In the genomic region with DNA sequence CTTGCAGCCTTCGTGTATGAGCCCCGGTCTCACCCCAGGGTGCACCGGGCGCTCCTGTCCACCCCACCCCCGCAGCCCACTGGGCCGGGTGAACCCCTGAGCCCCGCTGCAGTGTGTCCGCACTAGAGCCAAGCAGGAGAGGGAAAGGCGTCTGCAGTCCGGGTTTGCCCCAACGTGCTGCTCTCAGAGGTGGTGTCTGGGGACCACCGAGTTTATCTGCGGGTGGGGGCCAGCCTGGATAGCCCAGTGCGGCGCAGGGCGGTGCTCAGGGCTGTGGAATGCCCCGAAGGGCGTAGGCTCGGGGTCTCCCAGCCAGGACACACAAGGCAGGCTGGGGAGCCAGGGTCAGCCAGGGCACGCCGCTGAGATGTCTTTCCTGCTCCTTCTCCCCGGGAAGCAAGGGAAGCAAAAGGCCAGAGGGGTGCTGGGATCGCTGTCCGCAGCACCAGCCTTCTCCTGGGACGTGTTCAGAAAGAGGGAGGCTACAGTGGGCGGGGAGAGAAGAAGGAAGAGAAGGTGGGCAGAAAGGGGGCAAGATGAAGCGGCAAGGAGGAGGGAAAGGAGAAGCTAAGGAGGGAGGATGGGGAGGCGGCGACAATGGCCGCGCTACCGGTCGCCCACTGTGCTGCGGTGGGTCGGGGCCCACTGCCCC, we compare ENCODE assay signal across 8 cellular contexts. TPM values are rescaled to one million over a fixed set of nuclear protein-coding genes. Genes with fewer than 3 reads are reported as not detected.
A peak's percentile ranks its signal among the peaks of the same experiment; 100 is the strongest.
DNase-seq lines count a peak whose midpoint lies in the region; ATAC-seq, FAIRE-seq and TF ChIP-seq lines count a peak whose summit lies in the region.

No MANE protein-coding gene starts in this region.

- no peaks in the 10 kb centered on the region for H3K36me3 ChIP-seq in CD8-positive, alpha-beta T cell (ENCODE audit: insufficient read depth, low read length)
- H3K36me3 ChIP-seq in H1 (ENCODE audit: control insufficient read depth in 2 of 4, insufficient read depth in 4 of 4, low read length in 3 of 4), result no peaks in the 10 kb centered on the region

- H4K5ac ChIP-seq in H1 (ENCODE audit: insufficient read length, low read depth, low read length), result no peak overlapping the region

- TF ChIP-seq RAD21 in H1 (IDR thresholded peaks at IDR 0.05 in 1 of 2, conservative IDR thresholded peaks at IDR 0.05 in 1 of 2; ENCODE audit: low read depth in 2 of 2, low read length in 2 of 2), result no peak

- H2BK20ac ChIP-seq in H1 (ENCODE audit: low read length), result no peak overlapping the region

- H3K23ac ChIP-seq in H1 (ENCODE audit: insufficient read length), result no peak overlapping the region

- H3K9ac ChIP-seq in H1 (replicated peaks in 1 of 4; ENCODE audit: extremely low read depth in 1 of 4, low read depth in 3 of 4, low read length in 3 of 4), result peak overlapping the region in 3 of 4 experiments; percentile 33 to 48 (median 44); a peak in 5 of 7 replicates

- peak overlapping the region; percentile 79 to 95 for H3K4me2 ChIP-seq in H1 (ENCODE audit: insufficient read depth in 1 of 2, low read depth in 2 of 2, low read length in 2 of 2)

- WGBS in H1 (ENCODE audit: extremely low coverage in 1 of 2, insufficient coverage in 1 of 2, insufficient read length in 1 of 2, insufficient replicate concordance in 2 of 2, low coverage in 1 of 2, low lambda C conversion rate in 2 of 2, missing lambda C conversion rate in 1 of 2), 2 experiments, result 13% methylated on average over 28 of the region's 35 CpGs; no CpG with 5 or more reads in 1 of the 2 experiments

- no peak for ATAC-seq in CD8-positive, alpha-beta T cell
- ATAC-seq in naive B cell (ENCODE audit: low read depth in 2 of 2), result peak in 1 of 2 donors; percentile 18
- no peak for ATAC-seq in GM18867 (IDR thresholded peaks at IDR 0.05; ENCODE audit: unreplicated experiment)

- H2BK12ac ChIP-seq in H1 (ENCODE audit: low read depth, low read length), result peak overlapping the region; percentile 96

- TF ChIP-seq EP300 in H1 (IDR thresholded peaks at IDR 0.05; ENCODE audit: borderline replicate concordance in 1 of 2, low read depth in 2 of 2, low read length in 2 of 2), result no peak

- POLR2A ChIA-PET in CD8-positive, alpha-beta T cell (lab: Charles Lee), result interaction anchor here (1.1 kb wide), 3 partner anchors 9 to 252 kb away, joined by 3 to 4 read pairs (median 4); no protein-coding TSS in a partner anchor
- POLR2A ChIA-PET in H1 (lab: Charles Lee; ENCODE audit: partially characterized antibody), result interaction anchor here (0.7 to 1.5 kb wide), 3 partner anchors 13 to 29 kb away, joined by 3 read pairs; no protein-coding TSS in a partner anchor

- TF ChIP-seq POLR2A in H1 (IDR thresholded peaks at IDR 0.05; ENCODE audit: control extremely low read depth in 1 of 2, low read depth in 2 of 2, low read length in 2 of 2) (no peak), GM12891 (IDR thresholded peaks at IDR 0.05; ENCODE audit: low read depth, low read length) (no peak)

- intact Hi-C loops in CD8-positive, alpha-beta T cell (cut with DNase I, micrococcal nuclease), result loop anchor here (1.0 to 5.0 kb wide), 3 partner anchors 15 to 205 kb away; a partner anchor contains a TSS

- peak overlapping the region; percentile 90 for H4K8ac ChIP-seq in H1 (ENCODE audit: extremely low read depth, insufficient read depth, low read length)

- peak overlapping the region; percentile 88 for H3K4me3 ChIP-seq in CD8-positive, alpha-beta T cell (ENCODE audit: low read depth, low read length)
- peak overlapping the region; percentile 48 to 63 (median 57) for H3K4me3 ChIP-seq in H1 (ENCODE audit: extremely low read depth in 1 of 4, insufficient read depth in 2 of 4, low read depth in 3 of 4, low read length in 4 of 4)

- no peaks in the 10 kb centered on the region for H3K9me3 Mint-ChIP-seq in CD8-positive, alpha-beta T cell
- no peaks in the 10 kb centered on the region for H3K9me3 Mint-ChIP-seq in naive B cell

- H3K79me2 ChIP-seq in H1 (ENCODE audit: control insufficient read depth in 1 of 2, insufficient read depth in 2 of 2, low read length in 2 of 2), result no peaks in the 10 kb centered on the region

- H2BK5ac ChIP-seq in H1 (ENCODE audit: low read depth, low read length), result peak overlapping the region; percentile 15; the same call in 1 of the 2 replicates

- FAIRE-seq in H1 (lab: Jason Lieb, UNC) (no peak), GM12891 (lab: Jason Lieb, UNC) (no peak)

- H4K91ac ChIP-seq in H1 (replicated peaks; ENCODE audit: insufficient read length, low read length), result peak overlapping the region; percentile 45

- H3K14ac ChIP-seq in H1 (ENCODE audit: insufficient read length), result no peak overlapping the region

- peak overlapping the region; percentile 76 for H3K18ac ChIP-seq in H1 (ENCODE audit: extremely low read depth, low read length)

- no peaks in the 10 kb centered on the region for H3K27me3 Mint-ChIP-seq in CD8-positive, alpha-beta T cell (ENCODE audit: low read depth)
- H3K27me3 Mint-ChIP-seq in naive B cell, result peaks cover 15 to 40% (median 31%) of the 10 kb centered on the region in 3 donors

- H2AK5ac ChIP-seq in H1 (ENCODE audit: low read depth, low read length), result no peak overlapping the region

- peaks cover 8% of the 10 kb centered on the region; the same call in 1 of the 2 replicates for H3K23me2 ChIP-seq in H1 (ENCODE audit: low read depth, low read length)

- no peaks in the 10 kb centered on the region; the same call in 1 of the 2 replicates for H3K79me1 ChIP-seq in H1 (ENCODE audit: low read depth, low read length)

- no peak for TF ChIP-seq CTCF in CD8-positive, alpha-beta T cell (IDR thresholded peaks at IDR 0.05)
- TF ChIP-seq CTCF in H1 (IDR thresholded peaks at IDR 0.05; ENCODE audit: control extremely low read depth in 1 of 3, insufficient read depth in 1 of 3, low read depth in 1 of 3, low read length in 3 of 3), result no peak

- H4K20me1 ChIP-seq in H1 (replicated peaks in 1 of 2; ENCODE audit: control insufficient read depth in 1 of 2, insufficient read depth in 2 of 2, low read length in 2 of 2), result no peaks in the 10 kb centered on the region

- no peaks in the 10 kb centered on the region for H3K27me3 ChIP-seq in CD8-positive, alpha-beta T cell (ENCODE audit: insufficient read depth, low read length)
- H3K27me3 ChIP-seq in H1 (replicated peaks in 1 of 4; ENCODE audit: control insufficient read depth in 3 of 4, extremely low read depth in 1 of 4, insufficient read depth in 3 of 4, low read length in 3 of 4), result peaks cover 0 to 25% (median 19%) of the 10 kb centered on the region in 4 experiments; a peak in 6 of 7 replicates

- H2BK15ac ChIP-seq in H1 (ENCODE audit: low read length), result peak overlapping the region; percentile 66; the same call in 1 of the 2 replicates

- no peaks in the 10 kb centered on the region for H3K36me3 Mint-ChIP-seq in CD8-positive, alpha-beta T cell
- H3K36me3 Mint-ChIP-seq in naive B cell, result no peaks in the 10 kb centered on the region

- no peak overlapping the region for H3K56ac ChIP-seq in H1 (replicated peaks; ENCODE audit: insufficient read length, low read depth, low read length)

- H3K27ac Mint-ChIP-seq in CD8-positive, alpha-beta T cell, result peak overlapping the region; percentile 46
- H3K27ac Mint-ChIP-seq in naive B cell, result peak overlapping the region in 3 of 6 donors; percentile 8 to 76 (median 34)

- H3K9me3 ChIP-seq in CD8-positive, alpha-beta T cell (ENCODE audit: low read length), result no peaks in the 10 kb centered on the region
- H3K9me3 ChIP-seq in H1 (ENCODE audit: insufficient read depth in 2 of 2, low read depth in 1 of 2, low read length in 1 of 2), result no peaks in the 10 kb centered on the region

- CTCF ChIA-PET in CD8-positive, alpha-beta T cell (lab: Charles Lee), result interaction anchor here (1.0 to 7.2 kb wide), 10 partner anchors 8 to 318 kb away, joined by 3 to 69 read pairs (median 9); no protein-coding TSS in a partner anchor
- CTCF ChIA-PET in H1 (lab: Charles Lee; ENCODE audit: partially characterized antibody), result interaction anchor here (0.6 to 3.0 kb wide), 18 partner anchors 11 to 372 kb away, joined by 3 to 28 read pairs (median 4); no protein-coding TSS in a partner anchor

- H3K4me1 ChIP-seq in CD8-positive, alpha-beta T cell (ENCODE audit: insufficient read depth, low read length), result peaks cover 13% of the 10 kb centered on the region
- peaks cover 3 to 9% (median 6%) of the 10 kb centered on the region in 4 experiments for H3K4me1 ChIP-seq in H1 (replicated peaks in 1 of 4; ENCODE audit: control insufficient read depth in 3 of 4, insufficient read depth in 4 of 4, low read length in 3 of 4)

- peaks cover 12% of the 10 kb centered on the region for H3K4me1 Mint-ChIP-seq in CD8-positive, alpha-beta T cell (ENCODE audit: low read depth)
- H3K4me1 Mint-ChIP-seq in naive B cell, result peaks cover 14 to 20% (median 20%) of the 10 kb centered on the region in 3 donors

- no peak overlapping the region for H3K4ac ChIP-seq in H1 (replicated peaks; ENCODE audit: insufficient read length, low read depth, low read length)

- DNase-seq in CD8-positive, alpha-beta T cell, result no peak
- peak; percentile 7 to 14 for DNase-seq in Kasumi-1 (lab: John Stamatoyannopoulos, UW)
- DNase-seq in H1 (ENCODE audit: low read depth in 1 of 2, low spot score in 2 of 2), result peak in 1 of 2 experiments; percentile 59
- DNase-seq in naive B cell, result no peak
- DNase-seq in activated effector memory CD4-positive, alpha-beta T cell treated with anti-CD3 and anti-CD28 coated beads, Interleukin-2, amount 50 U/mL, for 16 hours, result no peak
- DNase-seq in GM12891 (ENCODE audit: insufficient read length, low spot score), result no peak
- no peak for DNase-seq in mesenteric fat pad (ENCODE audit: low spot score)

- H2BK120ac ChIP-seq in H1 (replicated peaks; ENCODE audit: low read depth, low read length), result no peak overlapping the region

- H3K27ac ChIP-seq in CD8-positive, alpha-beta T cell (ENCODE audit: low read depth, low read length), result peak overlapping the region; percentile 48
- no peak overlapping the region for H3K27ac ChIP-seq in H1 (ENCODE audit: low read depth, low read length)

- peak overlapping the region; percentile 77 for H3K4me3 Mint-ChIP-seq in CD8-positive, alpha-beta T cell
- peak overlapping the region; percentile 65 to 91 (median 80) for H3K4me3 Mint-ChIP-seq in naive B cell

- H2AFZ ChIP-seq in H1 (ENCODE audit: low read length), result peak overlapping the region; percentile 78; the same call in 1 of the 2 replicates

TF ChIP-seq in GM12891, 5 proteins besides CTCF, POLR2A, EP300 and RAD21 (continues in another document):
- no peak for TF ChIP-seq PAX5 (IDR thresholded peaks at IDR 0.05; ENCODE audit: insufficient read depth, low read length, severe bottlenecking)

RNA-seq across cellular contexts. Expression of a gene that starts 56.6 kb away (rescaled TPM):
- not detected for total RNA-seq in CD8-positive, alpha-beta T cell
- total RNA-seq in H1 (2021; fragmentation: NEBNext Ultra II Directional; extraction: Animal tissue kit (Norgen Biotek cat#: 25700)), result not detected in 2 replicates
- not detected in 2 replicates for polyA plus RNA-seq in H1 (2011; rRNA removed)
- not detected for polyA plus RNA-seq in H1 (2011; cell fraction: cytosol; rRNA removed)
- polyA plus RNA-seq in H1 (2011; cell fraction: nucleus; rRNA removed), result not detected
- not detected in 4 replicates for polyA plus RNA-seq in H1 (2012, experiment 1 of 2)
- polyA plus RNA-seq in H1 (2012, experiment 2 of 2), result not detected
- polyA plus RNA-seq in H1 (2013, experiment 1 of 2), result not detected
- polyA plus RNA-seq in H1 (2013, experiment 2 of 2), result 0.02 TPM
- polyA minus RNA-seq in H1 (2011; rRNA and poly(A)+ RNA removed), result not detected in 2 replicates
- polyA minus RNA-seq in H1 (2011; cell fraction: cytosol; rRNA and poly(A)+ RNA removed), result not detected
- polyA minus RNA-seq in H1 (2011; cell fraction: nucleus; rRNA and poly(A)+ RNA removed), result not detected
- under 1 TPM in 1 of 6 donors, not detected in 5; 0.08 TPM for polyA plus RNA-seq in naive B cell (ENCODE audit: low read depth in 6 of 6)
- polyA plus RNA-seq in GM12891 (2012; ENCODE audit: low read depth, missing spikeins), result 0.80 TPM
- 0.22 TPM for total RNA-seq in mesenteric fat pad

Comparison
In these comparisons a context has a peak if more than half of its experiments do, and no peak if none do; other contexts are left out.
1. DNase-seq: peak in Kasumi-1 (2 of 2); none in CD8-positive, alpha-beta T cell (0 of 7), naive B cell (single experiment), activated effector memory CD4-positive, alpha-beta T cell treated with anti-CD3 and anti-CD28 coated beads, Interleukin-2, amount 50 U/mL, for 16 hours (single experiment), GM12891 (single experiment) and mesenteric fat pad (single experiment).